Comparison of ENCODE assay signal across 1 cellular context in the genomic region with DNA sequence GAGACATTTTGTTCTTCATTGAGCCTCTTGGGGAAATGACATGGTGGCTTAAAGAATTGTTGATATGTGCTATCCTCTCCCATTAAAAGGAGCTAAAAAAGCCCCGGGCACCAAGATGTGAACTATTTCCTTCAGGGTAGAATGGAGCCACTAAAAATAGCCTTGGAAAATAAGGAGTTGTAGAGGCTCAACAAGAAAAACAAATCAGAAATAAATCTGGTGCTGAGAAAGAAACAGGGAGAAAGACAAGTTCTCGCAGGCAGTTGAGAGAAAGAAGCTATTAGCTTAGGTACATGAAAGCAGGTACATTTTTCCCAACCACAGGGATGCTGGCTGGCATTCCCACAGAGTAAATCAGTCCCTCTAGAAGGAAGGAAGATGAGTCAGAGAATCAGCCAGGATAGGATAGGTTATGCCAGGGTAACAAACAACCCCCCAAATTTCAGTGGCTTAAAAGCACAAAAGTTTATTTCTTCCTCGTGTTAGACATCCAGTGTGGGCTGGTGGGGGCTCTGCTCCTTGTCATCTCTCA.
TF ChIP-seq lines count a peak whose summit lies in the region.

No MANE protein-coding gene starts in this region.

TF ChIP-seq in IMR-90, 13 proteins besides CTCF, POLR2A, EP300 and RAD21:
- TF ChIP-seq, protein P1, sequence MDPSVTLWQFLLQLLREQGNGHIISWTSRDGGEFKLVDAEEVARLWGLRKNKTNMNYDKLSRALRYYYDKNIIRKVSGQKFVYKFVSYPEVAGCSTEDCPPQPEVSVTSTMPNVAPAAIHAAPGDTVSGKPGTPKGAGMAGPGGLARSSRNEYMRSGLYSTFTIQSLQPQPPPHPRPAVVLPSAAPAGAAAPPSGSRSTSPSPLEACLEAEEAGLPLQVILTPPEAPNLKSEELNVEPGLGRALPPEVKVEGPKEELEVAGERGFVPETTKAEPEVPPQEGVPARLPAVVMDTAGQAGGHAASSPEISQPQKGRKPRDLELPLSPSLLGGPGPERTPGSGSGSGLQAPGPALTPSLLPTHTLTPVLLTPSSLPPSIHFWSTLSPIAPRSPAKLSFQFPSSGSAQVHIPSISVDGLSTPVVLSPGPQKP (IDR thresholded peaks at IDR 0.05; ENCODE audit: borderline replicate concordance, low read depth, low read length): no peak
- no peak for TF ChIP-seq CHD1 (IDR thresholded peaks at IDR 0.05; ENCODE audit: low read depth, low read length)
